ENCODE assay signal across 1 cellular context in the genomic region with DNA sequence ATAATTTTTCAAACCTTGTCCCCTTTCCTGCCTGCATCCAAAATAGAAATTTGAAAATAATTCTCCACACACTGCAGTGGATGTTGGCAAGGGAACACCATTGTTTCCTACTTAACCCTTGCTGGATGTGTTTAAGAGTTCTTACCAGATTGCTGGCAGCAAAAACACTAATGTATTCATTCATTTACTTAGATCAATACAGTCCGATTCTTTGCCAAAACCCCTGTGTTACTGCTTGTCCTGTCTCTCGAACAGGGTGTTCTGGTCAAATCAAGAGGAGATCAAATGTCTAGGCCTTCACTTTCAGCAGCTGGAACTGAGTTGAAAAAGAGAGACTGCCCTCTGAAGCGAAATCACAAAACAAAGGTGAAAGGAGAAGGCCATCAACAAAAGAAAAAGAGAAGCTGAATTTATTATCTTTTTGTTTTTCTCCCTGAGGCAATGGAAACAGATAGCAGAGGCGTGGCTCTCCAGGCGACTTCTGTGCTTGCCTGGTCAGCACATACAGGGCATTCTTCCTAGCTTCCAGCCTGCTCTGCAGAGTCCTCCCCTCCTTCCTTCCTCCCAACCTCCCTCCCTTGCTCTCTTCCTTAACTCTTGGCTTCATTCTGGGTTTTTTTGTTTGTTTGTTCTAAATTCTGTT.
TF ChIP-seq lines count a peak whose summit lies in the region.

No MANE protein-coding gene starts in this region.

TF ChIP-seq in IMR-90, 13 proteins besides CTCF, POLR2A, EP300 and RAD21:
- no peak for TF ChIP-seq MAZ (IDR thresholded peaks at IDR 0.05; ENCODE audit: borderline replicate concordance, low read depth, low read length)
- no peak for TF ChIP-seq BHLHE40 (IDR thresholded peaks at IDR 0.05; ENCODE audit: low read depth, low read length)
- TF ChIP-seq MAFK (IDR thresholded peaks at IDR 0.05; ENCODE audit: low read depth, low read length) = no peak
- TF ChIP-seq, protein P1, sequence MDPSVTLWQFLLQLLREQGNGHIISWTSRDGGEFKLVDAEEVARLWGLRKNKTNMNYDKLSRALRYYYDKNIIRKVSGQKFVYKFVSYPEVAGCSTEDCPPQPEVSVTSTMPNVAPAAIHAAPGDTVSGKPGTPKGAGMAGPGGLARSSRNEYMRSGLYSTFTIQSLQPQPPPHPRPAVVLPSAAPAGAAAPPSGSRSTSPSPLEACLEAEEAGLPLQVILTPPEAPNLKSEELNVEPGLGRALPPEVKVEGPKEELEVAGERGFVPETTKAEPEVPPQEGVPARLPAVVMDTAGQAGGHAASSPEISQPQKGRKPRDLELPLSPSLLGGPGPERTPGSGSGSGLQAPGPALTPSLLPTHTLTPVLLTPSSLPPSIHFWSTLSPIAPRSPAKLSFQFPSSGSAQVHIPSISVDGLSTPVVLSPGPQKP (IDR thresholded peaks at IDR 0.05; ENCODE audit: borderline replicate concordance, low read depth, low read length) = no peak
- TF ChIP-seq FOS (IDR thresholded peaks at IDR 0.05; ENCODE audit: low read depth, low read length) = no peak
- TF ChIP-seq MXI1 (IDR thresholded peaks at IDR 0.05; ENCODE audit: borderline replicate concordance, low read depth, low read length) = no peak
- no peak for TF ChIP-seq SMC3 (IDR thresholded peaks at IDR 0.05; ENCODE audit: low read depth, low read length)
- TF ChIP-seq RCOR1 (IDR thresholded peaks at IDR 0.05; ENCODE audit: insufficient replicate concordance, low read length) = no peak
- no peak for TF ChIP-seq CEBPB (IDR thresholded peaks at IDR 0.05; ENCODE audit: low read depth, low read length)
- TF ChIP-seq, protein P2, sequence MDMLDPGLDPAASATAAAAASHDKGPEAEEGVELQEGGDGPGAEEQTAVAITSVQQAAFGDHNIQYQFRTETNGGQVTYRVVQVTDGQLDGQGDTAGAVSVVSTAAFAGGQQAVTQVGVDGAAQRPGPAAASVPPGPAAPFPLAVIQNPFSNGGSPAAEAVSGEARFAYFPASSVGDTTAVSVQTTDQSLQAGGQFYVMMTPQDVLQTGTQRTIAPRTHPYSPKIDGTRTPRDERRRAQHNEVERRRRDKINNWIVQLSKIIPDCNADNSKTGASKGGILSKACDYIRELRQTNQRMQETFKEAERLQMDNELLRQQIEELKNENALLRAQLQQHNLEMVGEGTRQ (IDR thresholded peaks at IDR 0.05; ENCODE audit: low read depth, low read length) = no peak
- TF ChIP-seq NFE2L2 (IDR thresholded peaks at IDR 0.05; ENCODE audit: low read depth, low read length) = no peak
- TF ChIP-seq RFX5 (IDR thresholded peaks at IDR 0.05; ENCODE audit: low read depth, low read length) = no peak
- TF ChIP-seq CHD1 (IDR thresholded peaks at IDR 0.05; ENCODE audit: low read depth, low read length) = no peak
